Comparison of ENCODE assay signal across 21 cellular contexts in genomic region chr1:192235127-192235526, GRCh38.
DNase-seq lines count a peak whose midpoint lies in the region; ATAC-seq, FAIRE-seq and TF ChIP-seq lines count a peak whose summit lies in the region.
"Had no signal": no experiment of that assay in that cellular context is flagged by ENCODE, and none has a peak within 500 bp of the region (broad histone marks: within the 10 kb centered on the region; RNA-seq: fewer than 3 reads in every experiment).

No MANE protein-coding gene starts in this region.

- H3K4me3 ChIP-seq in DND-41 (ENCODE audit: low read depth in 1 of 2, low read length in 2 of 2) (no peak overlapping the region), astrocyte (ENCODE audit: insufficient read depth, low read depth, low read length) (no peak overlapping the region)

- TF ChIP-seq CTCF in DND-41 (IDR thresholded peaks at IDR 0.05; ENCODE audit: borderline replicate concordance, extremely low read depth, low read length, poor library complexity, severe bottlenecking) (peak; percentile 4), astrocyte (IDR thresholded peaks at IDR 0.05; ENCODE audit: insufficient read depth, low read depth, low read length) (no peak)

- H3K79me2 ChIP-seq in DND-41 (ENCODE audit: insufficient read depth, low read length): no peaks in the 10 kb centered on the region
- no peaks in the 10 kb centered on the region for H3K79me2 ChIP-seq in astrocyte (ENCODE audit: insufficient read depth, low read length)

- ATAC-seq in DND-41 (ENCODE audit: insufficient read depth, low read depth): peak; percentile 37; the same call in 1 of the 3 replicates
- ATAC-seq in HG03378 (IDR thresholded peaks at IDR 0.05; ENCODE audit: unreplicated experiment): no peak
- ATAC-seq: Panc1, Right ventricle myocardium inferior, T-cell had no signal

- H3K9ac ChIP-seq in DND-41 (ENCODE audit: low read depth, low read length) (no peak overlapping the region), astrocyte (ENCODE audit: low read length) (no peak overlapping the region)
- H3K9ac ChIP-seq: SK-N-SH had no signal

- H3K36me3 Mint-ChIP-seq in astrocyte (ENCODE audit: low read depth, unreplicated experiment): no peaks in the 10 kb centered on the region
- H3K36me3 Mint-ChIP-seq: CD4-positive, CD25-positive, alpha-beta regulatory T cell; T-cell had no signal

- H3K27me3 ChIP-seq in DND-41 (ENCODE audit: insufficient read depth, low read length, poor library complexity) (no peaks in the 10 kb centered on the region), astrocyte (ENCODE audit: insufficient read depth, low read length) (no peaks in the 10 kb centered on the region)

- H3K27ac ChIP-seq in DND-41 (ENCODE audit: low read length) (no peak overlapping the region), astrocyte (ENCODE audit: low read depth, low read length) (no peak overlapping the region)
- H3K27ac ChIP-seq: HL-60 had no signal

- H3K4me2 ChIP-seq in DND-41 (ENCODE audit: insufficient read depth, low read length): no peak overlapping the region
- H3K4me2 ChIP-seq in astrocyte (ENCODE audit: low read length): no peak overlapping the region
- H3K4me2 ChIP-seq: SK-N-SH had no signal

- H2AFZ ChIP-seq in DND-41 (ENCODE audit: low read depth, low read length) (peak overlapping the region; percentile 26; the same call in 1 of the 2 replicates), astrocyte (ENCODE audit: low read depth, low read length) (no peak overlapping the region)

- H3K9me3 ChIP-seq in DND-41 (ENCODE audit: insufficient read depth, low read length, severe bottlenecking) (no peaks in the 10 kb centered on the region), astrocyte (ENCODE audit: insufficient read depth, low read depth, low read length) (no peaks in the 10 kb centered on the region)
- H3K9me3 ChIP-seq: Caco-2, SK-N-SH had no signal

- H3K36me3 ChIP-seq in DND-41 (ENCODE audit: insufficient read depth, low read length) (no peaks in the 10 kb centered on the region), astrocyte (ENCODE audit: insufficient read depth, low read length) (no peaks in the 10 kb centered on the region)

- FAIRE-seq in astrocyte (lab: Jason Lieb, UNC): no peak

- no peak overlapping the region for H3K27ac Mint-ChIP-seq in astrocyte (ENCODE audit: unreplicated experiment)
- H3K27ac Mint-ChIP-seq: B cell; CD4-positive, CD25-positive, alpha-beta regulatory T cell; T-cell had no signal

- H4K20me1 ChIP-seq in DND-41 (ENCODE audit: insufficient read depth, low read length): no peaks in the 10 kb centered on the region
- no peaks in the 10 kb centered on the region for H4K20me1 ChIP-seq in astrocyte (ENCODE audit: insufficient read depth, low read length)

- H3K4me3 Mint-ChIP-seq in astrocyte (ENCODE audit: unreplicated experiment): no peak overlapping the region
- H3K4me3 Mint-ChIP-seq: B cell; CD4-positive, CD25-positive, alpha-beta regulatory T cell; T-cell had no signal

- no peaks in the 10 kb centered on the region for H3K9me3 Mint-ChIP-seq in astrocyte (ENCODE audit: unreplicated experiment)

- no peaks in the 10 kb centered on the region for H3K4me1 Mint-ChIP-seq in astrocyte (ENCODE audit: low read depth, unreplicated experiment)
- H3K4me1 Mint-ChIP-seq: B cell; CD4-positive, CD25-positive, alpha-beta regulatory T cell; T-cell had no signal

- H3K4me1 ChIP-seq in DND-41 (ENCODE audit: insufficient read depth, low read length): 0 out of 2 replicates have a peak, but pooled peaks cover 7% of the 10 kb centered on the region
- H3K4me1 ChIP-seq in astrocyte (ENCODE audit: insufficient read depth, low read length): no peaks in the 10 kb centered on the region
- H3K4me1 ChIP-seq: Caco-2 had no signal

- H3K27me3 Mint-ChIP-seq in astrocyte (ENCODE audit: low read depth, unreplicated experiment): no peaks in the 10 kb centered on the region
- H3K27me3 Mint-ChIP-seq: B cell; CD4-positive, CD25-positive, alpha-beta regulatory T cell; T-cell had no signal

- DNase-seq in DND-41 (no peak), NCI-H2171 (lab: John Stamatoyannopoulos, UW) (peak; percentile 52), astrocyte (ENCODE audit: low read depth) (peak; percentile 8), myocyte (ENCODE audit: low read depth) (peak; percentile 28), DMS79 treated with DMSO at 0.1 percent for 48 hours (lab: John Stamatoyannopoulos, UW) (no peak), HPDE6-E6E7 (ENCODE audit: extremely low spot score) (no peak)
- DNase-seq: Caco-2; CD4-positive, CD25-positive, alpha-beta regulatory T cell; HCEC 1CT; KBM-7; NCI-H1105 treated with DMSO at 0.1 percent for 48 hours; NCI-H1694 treated with DMSO at 0.1 percent for 48 hours; NCI-H2107; NCI-H82; SK-N-SH; T-cell had no signal

Comparison
In these comparisons a context has a peak if more than half of its experiments do, and no peak if none do; other contexts are left out.
1. DNase-seq: peak in NCI-H2171 (single experiment), astrocyte (single experiment) and myocyte (single experiment); none in DND-41 (single experiment), DMS79 treated with DMSO at 0.1 percent for 48 hours (single experiment) and HPDE6-E6E7 (single experiment).